21 cellular contexts compared by ENCODE assay signal in the genomic region with DNA sequence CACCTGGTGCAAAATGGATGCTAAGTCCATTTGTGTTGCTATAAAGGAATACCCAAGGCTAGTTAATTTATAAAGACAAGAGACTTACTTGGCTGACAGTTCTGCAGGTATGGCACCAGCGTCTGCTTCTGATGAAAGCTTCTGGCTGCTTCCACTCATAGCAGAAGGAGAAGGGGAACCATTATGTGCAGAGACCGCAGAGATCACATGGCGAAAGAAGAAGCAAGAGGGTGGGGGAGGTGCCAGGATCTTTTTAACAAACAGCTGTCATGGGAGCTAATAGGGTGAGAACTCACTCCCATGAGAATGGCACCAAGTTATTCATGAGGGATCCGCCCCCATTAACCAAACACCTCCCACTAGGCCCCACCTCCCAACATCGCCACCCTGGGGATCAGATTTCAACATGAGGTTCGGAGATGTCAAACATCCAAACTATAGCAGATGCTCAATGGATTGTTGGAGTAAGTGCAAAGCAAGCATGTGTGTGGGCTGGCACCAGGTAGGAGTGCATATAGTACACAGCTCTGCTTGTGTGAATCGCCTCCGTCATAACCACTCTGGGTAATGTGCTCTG.
A peak's percentile ranks its signal among the peaks of the same experiment; 100 is the strongest.
DNase-seq lines count a peak whose midpoint lies in the region; TF ChIP-seq lines count a peak whose summit lies in the region.
"Had no signal": no experiment of that assay in that cellular context is flagged by ENCODE, and none has a peak within 500 bp of the region (broad histone marks: within the 10 kb centered on the region; RNA-seq: fewer than 3 reads in every experiment).

No MANE protein-coding gene starts in this region.

- H3K4me3 Mint-ChIP-seq in Calu3 (ENCODE audit: low read depth, unreplicated experiment) = no peak overlapping the region
- H3K4me3 Mint-ChIP-seq: activated T-cell treated with anti-CD3 and anti-CD28 coated beads, Interleukin-2, amount 50 U/mL, for 72 hours had no signal

- CTCF ChIA-PET in Calu3 (lab: Charles Lee) = no interaction called here

- H3K9me3 Mint-ChIP-seq in Calu3 (ENCODE audit: low read depth, unreplicated experiment) = peaks cover 7% of the 10 kb centered on the region
- H3K9me3 Mint-ChIP-seq: activated naive CD4-positive, alpha-beta T cell treated with anti-CD3 and anti-CD28 coated beads, Interleukin-2, amount 50 U/mL, for 72 hours; activated T-cell treated with anti-CD3 and anti-CD28 coated beads, Interleukin-2, amount 50 U/mL, for 72 hours had no signal

- no peak overlapping the region for H3K27ac Mint-ChIP-seq in Calu3 (ENCODE audit: unreplicated experiment)
- H3K27ac Mint-ChIP-seq: activated naive CD4-positive, alpha-beta T cell treated with anti-CD3 and anti-CD28 coated beads, Interleukin-2, amount 50 U/mL, for 72 hours; activated T-cell treated with anti-CD3 and anti-CD28 coated beads, Interleukin-2, amount 50 U/mL, for 72 hours had no signal

- no peak for TF ChIP-seq CTCF in Calu3 (IDR thresholded peaks at IDR 0.05; ENCODE audit: unreplicated experiment)

- H3K27me3 Mint-ChIP-seq in Calu3 (ENCODE audit: unreplicated experiment) = no peaks in the 10 kb centered on the region

- H3K4me1 Mint-ChIP-seq in Calu3 (ENCODE audit: low read depth, unreplicated experiment) = no peaks in the 10 kb centered on the region

- intact Hi-C loops in Calu3 (cut with micrococcal nuclease; ENCODE audit: unreplicated experiment) = no loop called here

- no TSS peak for BruUV-seq in Calu3 (replicated peaks; lab: Mats Ljungman, UMichigan)

- no peaks in the 10 kb centered on the region for H3K36me3 Mint-ChIP-seq in Calu3 (ENCODE audit: insufficient read depth, unreplicated experiment)
- H3K36me3 Mint-ChIP-seq: activated naive CD4-positive, alpha-beta T cell treated with anti-CD3 and anti-CD28 coated beads, Interleukin-2, amount 50 U/mL, for 72 hours had no signal

- peak; percentile 1 to 9 for DNase-seq in NOMO-1 (lab: John Stamatoyannopoulos, UW; ENCODE audit: unreplicated experiment in 2 of 2)
- no peak for DNase-seq in NOMO-1 treated with dmso at 0.1 percent for 144 hours (lab: John Stamatoyannopoulos, UW; ENCODE audit: unreplicated experiment)
- DNase-seq in NCI-H2171 (lab: John Stamatoyannopoulos, UW) = peak; percentile 82
- DNase-seq in SW480 (ENCODE audit: low spot score) = peak; percentile 7
- DNase-seq in Calu3 = no peak
- no peak for DNase-seq in middle frontal gyrus (ENCODE audit: extremely low spot score, low spot score)
- DNase-seq in NCI-H146 treated with DMSO at 0.1 percent for 48 hours (lab: John Stamatoyannopoulos, UW; ENCODE audit: unreplicated experiment) = no peak
- DNase-seq in germinal center (ENCODE audit: low spot score) = no peak
- DNase-seq: activated CD8-positive, alpha-beta memory T cell treated with anti-CD3 and anti-CD28 coated beads for 24 hours; activated T-cell treated with anti-CD3 and anti-CD28 coated beads, Interleukin-2, amount 50 U/mL, for 72 hours; body of pancreas; foreskin melanocyte; GOT3; left ventricle myocardium superior; NCI-H2107; retina; SIG-M5; stimulated activated naive CD4-positive, alpha-beta T cell; T-helper 2 cell; tibial artery had no signal

Comparison
In these comparisons a context has a peak if more than half of its experiments do, and no peak if none do; other contexts are left out.
1. DNase-seq: peak in NOMO-1 (2 of 2), NCI-H2171 (single experiment) and SW480 (single experiment); none in NOMO-1 treated with dmso at 0.1 percent for 144 hours (single experiment), Calu3 (single experiment), middle frontal gyrus (single experiment), NCI-H146 treated with DMSO at 0.1 percent for 48 hours (single experiment) and germinal center (single experiment).